35 cellular contexts compared by ENCODE assay signal in genomic region chr5:151458314-151458713, GRCh38.
"Had no signal": no experiment of that assay in that cellular context is flagged by ENCODE, and none has a peak within 500 bp of the region (broad histone marks: within the 10 kb centered on the region; RNA-seq: fewer than 3 reads in every experiment).

No MANE protein-coding gene starts in this region.

- H3K9me3 ChIP-seq: adrenal gland, ascending aorta, breast epithelium, colonic mucosa, esophagus muscularis mucosa, gastrocnemius medialis had no signal

- H3K9me3 Mint-ChIP-seq: activated CD4-positive, alpha-beta memory T cell treated with anti-CD3 and anti-CD28 coated beads for 36 hours; activated CD4-positive, alpha-beta T cell treated with anti-CD3 and anti-CD28 coated beads, Interleukin-2, amount 10 ng/mL, durations not matched to agents 24 days and 14 days; activated naive CD4-positive, alpha-beta T cell treated with anti-CD3 and anti-CD28 coated beads for 36 hours; activated naive CD4-positive, alpha-beta T cell treated with anti-CD3 and anti-CD28 coated beads, Interleukin-2, amount 50 U/mL, for 24 hours; activated naive CD8-positive, alpha-beta T cell treated with anti-CD3 and anti-CD28 coated beads for 36 hours; activated naive CD8-positive, alpha-beta T cell treated with anti-CD3 and anti-CD28 coated beads, Interleukin-2, amount 50 U/mL, for 24 hours; activated T-helper 1 cell treated with anti-CD3 and anti-CD28 coated beads, Interleukin-12 subunit alpha, Interleukin-12 subunit beta, Interleukin-2, Interleukin-4 antibody, amounts not matched to agents 30 ng/mL and 10 ng/mL and 1 ng/mL, durations not matched to agents 14 hours and 24 hours and 36 hours; activated T-helper 2 cell treated with anti-CD3 and anti-CD28 coated beads, Interferon-gamma antibody, Interleukin-2, Interleukin-4, amounts not matched to agents 10 μg/mL and 5 μg/mL and 100 μg/mL, durations not matched to agents 14 hours and 24 hours and 36 hours; brain; effector memory CD8-positive, alpha-beta T cell; T-helper 2 cell treated with Interferon-gamma antibody and Interleukin-4, amounts not matched to agents 5 μg/mL and 100 μg/mL, for 36 hours had no signal

- H3K4me1 Mint-ChIP-seq: activated CD4-positive, alpha-beta T cell treated with anti-CD3 and anti-CD28 coated beads for 36 hours; activated CD4-positive, alpha-beta T cell treated with anti-CD3 and anti-CD28 coated beads, Interleukin-2, amount 10 ng/mL, durations not matched to agents 24 days and 14 days; activated naive CD4-positive, alpha-beta T cell treated with anti-CD3 and anti-CD28 coated beads, Interleukin-2, amount 50 U/mL, for 24 hours; activated naive CD8-positive, alpha-beta T cell treated with anti-CD3 and anti-CD28 coated beads, Interleukin-2, amount 50 U/mL, for 24 hours; brain had no signal

- H3K36me3 ChIP-seq: adrenal gland, breast epithelium, cardiac muscle cell, colonic mucosa had no signal

- DNase-seq: activated CD4-positive, alpha-beta memory T cell treated with anti-CD3 and anti-CD28 coated beads for 36 hours; activated CD4-positive, alpha-beta T cell treated with anti-CD3 and anti-CD28 coated beads for 36 hours; activated CD4-positive, alpha-beta T cell treated with anti-CD3 and anti-CD28 coated beads, Interleukin-2, amount 10 ng/mL, durations not matched to agents 24 days and 14 days; activated CD4-positive, CD25-positive, alpha-beta regulatory T cell; activated CD4-positive, CD25-positive, alpha-beta regulatory T cell treated with anti-CD3 and anti-CD28 coated beads, Interleukin-2, amount 50 U/mL, for 72 hours; activated CD8-positive, alpha-beta memory T cell treated with anti-CD3 and anti-CD28 coated beads, Interleukin-2, amount 10 ng/mL, durations not matched to agents 7 days and 5 days; activated CD8-positive, alpha-beta memory T cell treated with anti-CD3 and anti-CD28 coated beads, Interleukin-2, amount 50 U/mL, for 4 hours; activated CD8-positive, alpha-beta T cell treated with anti-CD3 and anti-CD28 coated beads, Interleukin-2, amount 10 ng/mL, durations not matched to agents 7 days and 5 days; activated effector memory CD4-positive, alpha-beta T cell treated with anti-CD3 and anti-CD28 coated beads, Interleukin-2, amount 50 U/mL, for 16 hours; activated naive CD4-positive, alpha-beta T cell treated with anti-CD3 and anti-CD28 coated beads for 36 hours; activated naive CD8-positive, alpha-beta T cell treated with anti-CD3 and anti-CD28 coated beads for 36 hours; activated naive CD8-positive, alpha-beta T cell treated with anti-CD3 and anti-CD28 coated beads, Interleukin-2, amount 50 U/mL, for 24 hours; activated T-cell treated with anti-CD3 and anti-CD28 coated beads, Interleukin-2, amount 50 U/mL, for 1 hour; activated T-cell treated with anti-CD3 and anti-CD28 coated beads, Interleukin-2, amount 50 U/mL, for 48 hours; central memory CD4-positive, alpha-beta T cell; cerebellar nuclear complex; colonic mucosa; effector memory CD8-positive, alpha-beta T cell; erythroblast; foreskin keratinocyte; gastrocnemius medialis; glutamatergic neuron; T-helper 1 cell; T-helper 17 cell; T1000 had no signal

- H3K27ac Mint-ChIP-seq: activated CD4-positive, alpha-beta memory T cell treated with anti-CD3 and anti-CD28 coated beads for 36 hours; activated CD4-positive, alpha-beta T cell treated with anti-CD3 and anti-CD28 coated beads for 36 hours; activated CD4-positive, alpha-beta T cell treated with anti-CD3 and anti-CD28 coated beads, Interleukin-2, amount 10 ng/mL, durations not matched to agents 24 days and 14 days; activated CD8-positive, alpha-beta memory T cell treated with anti-CD3 and anti-CD28 coated beads, Interleukin-2, amount 10 ng/mL, durations not matched to agents 7 days and 5 days; activated CD8-positive, alpha-beta T cell treated with anti-CD3 and anti-CD28 coated beads, Interleukin-2, amount 10 ng/mL, durations not matched to agents 7 days and 5 days; activated naive CD4-positive, alpha-beta T cell treated with anti-CD3 and anti-CD28 coated beads for 36 hours; activated naive CD4-positive, alpha-beta T cell treated with anti-CD3 and anti-CD28 coated beads, Interleukin-2, amount 50 U/mL, for 24 hours; activated naive CD8-positive, alpha-beta T cell treated with anti-CD3 and anti-CD28 coated beads for 36 hours; activated naive CD8-positive, alpha-beta T cell treated with anti-CD3 and anti-CD28 coated beads, Interleukin-2, amount 50 U/mL, for 24 hours; activated T-helper 1 cell treated with anti-CD3 and anti-CD28 coated beads, Interleukin-12 subunit alpha, Interleukin-12 subunit beta, Interleukin-2, Interleukin-4 antibody, amounts not matched to agents 30 ng/mL and 10 ng/mL and 1 ng/mL, durations not matched to agents 14 hours and 24 hours and 36 hours; activated T-helper 2 cell treated with anti-CD3 and anti-CD28 coated beads, Interferon-gamma antibody, Interleukin-2, Interleukin-4, amounts not matched to agents 10 μg/mL and 5 μg/mL and 100 μg/mL, durations not matched to agents 14 hours and 24 hours and 36 hours; brain; effector memory CD8-positive, alpha-beta T cell; T-helper 2 cell treated with Interferon-gamma antibody and Interleukin-4, amounts not matched to agents 5 μg/mL and 100 μg/mL, for 36 hours had no signal

- H3K27ac ChIP-seq: adrenal gland, ascending aorta, breast epithelium, cardiac muscle cell, colonic mucosa, esophagus muscularis mucosa, foreskin keratinocyte, gastrocnemius medialis had no signal

- H3K4me3 ChIP-seq: adrenal gland, ascending aorta, breast epithelium, cardiac muscle cell, colonic mucosa, esophagus muscularis mucosa, gastrocnemius medialis had no signal

- H3K27me3 ChIP-seq: adrenal gland, ascending aorta, breast epithelium, cardiac muscle cell, colonic mucosa, esophagus muscularis mucosa, foreskin keratinocyte, gastrocnemius medialis had no signal

- ATAC-seq: activated CD4-positive, alpha-beta T cell treated with anti-CD3 and anti-CD28 coated beads for 36 hours; activated CD8-positive, alpha-beta memory T cell treated with anti-CD3 and anti-CD28 coated beads, Interleukin-2, amount 10 ng/mL, durations not matched to agents 7 days and 5 days; activated CD8-positive, alpha-beta T cell treated with anti-CD3 and anti-CD28 coated beads, Interleukin-2, amount 10 ng/mL, durations not matched to agents 7 days and 5 days; activated naive CD8-positive, alpha-beta T cell treated with anti-CD3 and anti-CD28 coated beads, Interleukin-2, amount 50 U/mL, for 24 hours; effector memory CD8-positive, alpha-beta T cell; foreskin keratinocyte; gastrocnemius medialis; T-helper 17 cell had no signal

- H3K4me3 Mint-ChIP-seq: activated CD4-positive, alpha-beta memory T cell treated with anti-CD3 and anti-CD28 coated beads for 36 hours; activated CD4-positive, alpha-beta T cell treated with anti-CD3 and anti-CD28 coated beads for 36 hours; activated CD4-positive, alpha-beta T cell treated with anti-CD3 and anti-CD28 coated beads, Interleukin-2, amount 10 ng/mL, durations not matched to agents 24 days and 14 days; activated CD8-positive, alpha-beta memory T cell treated with anti-CD3 and anti-CD28 coated beads, Interleukin-2, amount 10 ng/mL, durations not matched to agents 7 days and 5 days; activated CD8-positive, alpha-beta T cell treated with anti-CD3 and anti-CD28 coated beads, Interleukin-2, amount 10 ng/mL, durations not matched to agents 7 days and 5 days; activated naive CD4-positive, alpha-beta T cell treated with anti-CD3 and anti-CD28 coated beads for 36 hours; activated naive CD4-positive, alpha-beta T cell treated with anti-CD3 and anti-CD28 coated beads, Interleukin-2, amount 50 U/mL, for 24 hours; activated naive CD8-positive, alpha-beta T cell treated with anti-CD3 and anti-CD28 coated beads for 36 hours; activated naive CD8-positive, alpha-beta T cell treated with anti-CD3 and anti-CD28 coated beads, Interleukin-2, amount 50 U/mL, for 24 hours; activated T-helper 1 cell treated with anti-CD3 and anti-CD28 coated beads, Interleukin-12 subunit alpha, Interleukin-12 subunit beta, Interleukin-2, Interleukin-4 antibody, amounts not matched to agents 30 ng/mL and 10 ng/mL and 1 ng/mL, durations not matched to agents 14 hours and 24 hours and 36 hours; brain; effector memory CD8-positive, alpha-beta T cell; T-helper 2 cell treated with Interferon-gamma antibody and Interleukin-4, amounts not matched to agents 5 μg/mL and 100 μg/mL, for 36 hours had no signal

- H3K36me3 Mint-ChIP-seq: activated CD8-positive, alpha-beta memory T cell treated with anti-CD3 and anti-CD28 coated beads, Interleukin-2, amount 10 ng/mL, durations not matched to agents 7 days and 5 days; activated naive CD8-positive, alpha-beta T cell treated with anti-CD3 and anti-CD28 coated beads for 36 hours; brain had no signal

- H3K4me1 ChIP-seq: ascending aorta, breast epithelium, esophagus muscularis mucosa, foreskin keratinocyte had no signal
